In genomic region chr22:50287731-50288130, GRCh38 we compare ENCODE assay signal across 31 cellular contexts.
"Had no signal": no experiment of that assay in that cellular context is flagged by ENCODE, and none has a peak within 500 bp of the region (broad histone marks: within the 10 kb centered on the region; RNA-seq: fewer than 3 reads in every experiment).

No MANE protein-coding gene starts in this region.

- H3K9me3 ChIP-seq: esophagus squamous epithelium, heart right ventricle, left lung, mucosa of descending colon, thoracic aorta, tibial nerve, upper lobe of left lung, uterus had no signal

- H3K4me3 ChIP-seq: esophagus squamous epithelium, heart right ventricle, left lung, mucosa of descending colon, smooth muscle cell, thoracic aorta, tibial nerve, upper lobe of left lung, uterus had no signal

- H3K4me2 ChIP-seq: smooth muscle cell had no signal

- H3K27ac Mint-ChIP-seq: effector memory CD8-positive, alpha-beta T cell; mesothelial cell of epicardium; naive B cell; natural killer cell treated with Interleukin-12 subunit alpha and Interleukin-12 subunit beta and Interleukin-15 and Interleukin-18, amount 100 ng/mL, for 72 hours; progenitor cell of endocrine pancreas had no signal

- H3K27ac ChIP-seq: heart right ventricle, left lung, parathyroid adenoma, thoracic aorta, uterus had no signal

- H3K36me3 Mint-ChIP-seq: naive B cell; natural killer cell treated with Interleukin-12 subunit alpha and Interleukin-12 subunit beta and Interleukin-15 and Interleukin-18, amount 100 ng/mL, for 72 hours had no signal

- H3K27me3 ChIP-seq: esophagus squamous epithelium, heart right ventricle, tibial nerve, upper lobe of left lung, uterus had no signal

- FAIRE-seq: endometrium, islet of Langerhans had no signal

- H3K36me3 ChIP-seq: uterus had no signal

- ATAC-seq: effector memory CD8-positive, alpha-beta T cell; heart right ventricle; left cardiac atrium; left lung; mucosa of descending colon; natural killer cell treated with Interleukin-12 subunit alpha and Interleukin-12 subunit beta and Interleukin-15 and Interleukin-18, amount 100 ng/mL, for 72 hours; sciatic nerve had no signal

- H3K9ac ChIP-seq: parathyroid adenoma had no signal

- H3K9me3 Mint-ChIP-seq: effector memory CD8-positive, alpha-beta T cell; mesothelial cell of epicardium; naive B cell; natural killer cell treated with Interleukin-12 subunit alpha and Interleukin-12 subunit beta and Interleukin-15 and Interleukin-18, amount 100 ng/mL, for 72 hours; neural crest cell had no signal

- H2AFZ ChIP-seq: parathyroid adenoma had no signal

- H3K27me3 Mint-ChIP-seq: progenitor cell of endocrine pancreas had no signal

- DNase-seq: cortex of kidney; effector memory CD8-positive, alpha-beta T cell; erythroblast; esophagus squamous epithelium; foreskin melanocyte; glutamatergic neuron; heart right ventricle; hippocampal formation; left cardiac atrium; left lung; mesenchymal stem cell; mucosa of descending colon; naive B cell; stimulated activated CD4-positive, alpha-beta T cell treated with anti-CD3 and anti-CD28 coated beads, Interleukin-12 subunit alpha, Interleukin-12 subunit beta, amount 100 ng/mL, for 4 hours; stimulated activated CD4-positive, alpha-beta T cell treated with anti-CD3 and anti-CD28 coated beads, Interleukin-1b, Interleukin-23, amount 100 ng/mL, for 48 hours; stimulated activated CD4-positive, alpha-beta T cell treated with anti-CD3 and anti-CD28 coated beads, Interleukin-4, amount 100 ng/mL, for 1 hour; stimulated activated CD8-positive, alpha-beta memory T cell treated with anti-CD3 and anti-CD28 coated beads, Interleukin-4, amount 100 ng/mL, for 48 hours; stimulated activated naive CD4-positive, alpha-beta T cell treated with Interleukin-2 at 50 U/mL for 16 hours; upper lobe of left lung; uterus had no signal

- H3K4me3 Mint-ChIP-seq: effector memory CD8-positive, alpha-beta T cell; mesothelial cell of epicardium; naive B cell; natural killer cell treated with Interleukin-12 subunit alpha and Interleukin-12 subunit beta and Interleukin-15 and Interleukin-18, amount 100 ng/mL, for 72 hours; neural crest cell had no signal
